ENCODE assay signal across 1 cellular context in genomic region chr20:50355593-50356521, GRCh38.
TF ChIP-seq lines count a peak whose summit lies in the region.

No MANE protein-coding gene starts in this region.

TF ChIP-seq in HepG2, 621 proteins besides CTCF, POLR2A, EP300 and RAD21 (continued from another document):
- TF ChIP-seq BCL3 (CRISPR knock-in tag; IDR thresholded peaks at IDR 0.05), result 0 out of 2 replicates have a peak, but pooled peaks have one; percentile 72
- no peak for TF ChIP-seq ZNF878 (CRISPR knock-in tag; IDR thresholded peaks at IDR 0.05)
- 0 out of 2 replicates have a peak, but pooled peaks have one; percentile 9 for TF ChIP-seq ZNF746 (CRISPR knock-in tag; IDR thresholded peaks at IDR 0.05)
- TF ChIP-seq IKZF5 (CRISPR knock-in tag; IDR thresholded peaks at IDR 0.05), result no peak
- 0 out of 2 replicates have a peak, but pooled peaks have one; percentile 59 for TF ChIP-seq RCOR2 (CRISPR knock-in tag; IDR thresholded peaks at IDR 0.05)
- 0 out of 2 replicates have a peak, but pooled peaks have one; percentile 63 for TF ChIP-seq ZNF547 (CRISPR knock-in tag; IDR thresholded peaks at IDR 0.05)
- TF ChIP-seq ZNF768 (CRISPR knock-in tag; IDR thresholded peaks at IDR 0.05), result peak; percentile 29; the same call in 1 of the 2 replicates
- TF ChIP-seq ZNF703 (CRISPR knock-in tag; IDR thresholded peaks at IDR 0.05; ENCODE audit: borderline replicate concordance), result 0 out of 2 replicates have a peak, but pooled peaks have one; percentile 16
- 0 out of 2 replicates have a peak, but pooled peaks have one; percentile 9 for TF ChIP-seq DZIP1 (CRISPR knock-in tag; IDR thresholded peaks at IDR 0.05)
- peak; percentile 35 for TF ChIP-seq XRCC5 (optimal IDR thresholded peaks at IDR 0.05; ENCODE audit: low read length)
- TF ChIP-seq HOXA9 (CRISPR knock-in tag; IDR thresholded peaks at IDR 0.05; ENCODE audit: borderline replicate concordance), result no peak
- TF ChIP-seq, protein P1, sequence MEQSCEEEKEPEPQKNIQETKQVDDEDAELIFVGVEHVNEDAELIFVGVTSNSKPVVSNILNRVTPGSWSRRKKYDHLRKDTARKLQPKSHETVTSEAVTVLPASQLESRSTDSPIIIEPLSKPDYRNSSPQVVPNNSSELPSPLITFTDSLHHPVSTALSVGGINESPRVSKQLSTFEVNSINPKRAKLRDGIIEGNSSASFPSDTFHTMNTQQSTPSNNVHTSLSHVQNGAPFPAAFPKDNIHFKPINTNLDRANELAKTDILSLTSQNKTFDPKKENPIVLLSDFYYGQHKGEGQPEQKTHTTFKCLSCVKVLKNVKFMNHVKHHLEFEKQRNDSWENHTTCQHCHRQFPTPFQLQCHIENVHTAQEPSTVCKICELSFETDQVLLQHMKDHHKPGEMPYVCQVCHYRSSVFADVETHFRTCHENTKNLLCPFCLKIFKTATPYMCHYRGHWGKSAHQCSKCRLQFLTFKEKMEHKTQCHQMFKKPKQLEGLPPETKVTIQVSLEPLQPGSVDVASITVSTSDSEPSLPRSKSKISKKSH (CRISPR knock-in tag; IDR thresholded peaks at IDR 0.05; ENCODE audit: borderline replicate concordance), result 0 out of 2 replicates have a peak, but pooled peaks have one; percentile 45
- TF ChIP-seq, protein P2, sequence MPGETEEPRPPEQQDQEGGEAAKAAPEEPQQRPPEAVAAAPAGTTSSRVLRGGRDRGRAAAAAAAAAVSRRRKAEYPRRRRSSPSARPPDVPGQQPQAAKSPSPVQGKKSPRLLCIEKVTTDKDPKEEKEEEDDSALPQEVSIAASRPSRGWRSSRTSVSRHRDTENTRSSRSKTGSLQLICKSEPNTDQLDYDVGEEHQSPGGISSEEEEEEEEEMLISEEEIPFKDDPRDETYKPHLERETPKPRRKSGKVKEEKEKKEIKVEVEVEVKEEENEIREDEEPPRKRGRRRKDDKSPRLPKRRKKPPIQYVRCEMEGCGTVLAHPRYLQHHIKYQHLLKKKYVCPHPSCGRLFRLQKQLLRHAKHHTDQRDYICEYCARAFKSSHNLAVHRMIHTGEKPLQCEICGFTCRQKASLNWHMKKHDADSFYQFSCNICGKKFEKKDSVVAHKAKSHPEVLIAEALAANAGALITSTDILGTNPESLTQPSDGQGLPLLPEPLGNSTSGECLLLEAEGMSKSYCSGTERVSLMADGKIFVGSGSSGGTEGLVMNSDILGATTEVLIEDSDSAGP (CRISPR knock-in tag; IDR thresholded peaks at IDR 0.05; ENCODE audit: borderline replicate concordance), result 0 out of 2 replicates have a peak, but pooled peaks have one; percentile 31
- peak; percentile 82 for TF ChIP-seq PTBP1 (IDR thresholded peaks at IDR 0.05; ENCODE audit: low read depth, low read length, poor library complexity, severe bottlenecking)
- TF ChIP-seq KDM1A (CRISPR knock-in tag; IDR thresholded peaks at IDR 0.05), result 0 out of 2 replicates have a peak, but pooled peaks have one; percentile 72
- TF ChIP-seq GABPB1 (CRISPR knock-in tag; IDR thresholded peaks at IDR 0.05), result 0 out of 2 replicates have a peak, but pooled peaks have one; percentile 2
- 0 out of 2 replicates have a peak, but pooled peaks have one; percentile 15 for TF ChIP-seq CBX5 (CRISPR knock-in tag; IDR thresholded peaks at IDR 0.05; ENCODE audit: borderline replicate concordance)
- TF ChIP-seq ZNF839 (CRISPR knock-in tag; IDR thresholded peaks at IDR 0.05; ENCODE audit: borderline replicate concordance), result no peak
- TF ChIP-seq, protein P3, sequence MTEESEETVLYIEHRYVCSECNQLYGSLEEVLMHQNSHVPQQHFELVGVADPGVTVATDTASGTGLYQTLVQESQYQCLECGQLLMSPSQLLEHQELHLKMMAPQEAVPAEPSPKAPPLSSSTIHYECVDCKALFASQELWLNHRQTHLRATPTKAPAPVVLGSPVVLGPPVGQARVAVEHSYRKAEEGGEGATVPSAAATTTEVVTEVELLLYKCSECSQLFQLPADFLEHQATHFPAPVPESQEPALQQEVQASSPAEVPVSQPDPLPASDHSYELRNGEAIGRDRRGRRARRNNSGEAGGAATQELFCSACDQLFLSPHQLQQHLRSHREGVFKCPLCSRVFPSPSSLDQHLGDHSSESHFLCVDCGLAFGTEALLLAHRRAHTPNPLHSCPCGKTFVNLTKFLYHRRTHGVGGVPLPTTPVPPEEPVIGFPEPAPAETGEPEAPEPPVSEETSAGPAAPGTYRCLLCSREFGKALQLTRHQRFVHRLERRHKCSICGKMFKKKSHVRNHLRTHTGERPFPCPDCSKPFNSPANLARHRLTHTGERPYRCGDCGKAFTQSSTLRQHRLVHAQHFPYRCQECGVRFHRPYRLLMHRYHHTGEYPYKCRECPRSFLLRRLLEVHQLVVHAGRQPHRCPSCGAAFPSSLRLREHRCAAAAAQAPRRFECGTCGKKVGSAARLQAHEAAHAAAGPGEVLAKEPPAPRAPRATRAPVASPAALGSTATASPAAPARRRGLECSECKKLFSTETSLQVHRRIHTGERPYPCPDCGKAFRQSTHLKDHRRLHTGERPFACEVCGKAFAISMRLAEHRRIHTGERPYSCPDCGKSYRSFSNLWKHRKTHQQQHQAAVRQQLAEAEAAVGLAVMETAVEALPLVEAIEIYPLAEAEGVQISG (CRISPR knock-in tag; IDR thresholded peaks at IDR 0.05), result 0 out of 2 replicates have a peak, but pooled peaks have one; percentile 12
- 0 out of 2 replicates have a peak, but pooled peaks have one; percentile 39 for TF ChIP-seq ZMYM2 (CRISPR knock-in tag; IDR thresholded peaks at IDR 0.05)
- peak; percentile 97 for TF ChIP-seq ZNF629 (CRISPR knock-in tag; conservative IDR thresholded peaks at IDR 0.05)
- TF ChIP-seq MAZ (IDR thresholded peaks at IDR 0.05; ENCODE audit: borderline replicate concordance, low read depth, low read length), result no peak
- no peak for TF ChIP-seq MAZ (CRISPR knock-in tag; IDR thresholded peaks at IDR 0.05; ENCODE audit: low read depth)
- TF ChIP-seq CEBPB (IDR thresholded peaks at IDR 0.05; ENCODE audit: borderline replicate concordance, low read depth, low read length), result peak; percentile 36; the same call in 1 of the 2 replicates
- peak; percentile 76 for TF ChIP-seq ZKSCAN1 (IDR thresholded peaks at IDR 0.05; ENCODE audit: low read length)
- TF ChIP-seq REL (CRISPR knock-in tag; conservative IDR thresholded peaks at IDR 0.05), result 0 out of 2 replicates have a peak, but pooled peaks have one; percentile 49
- no peak for TF ChIP-seq FOXP1 (IDR thresholded peaks at IDR 0.05)
- no peak for TF ChIP-seq FOXP1 (CRISPR knock-in tag; IDR thresholded peaks at IDR 0.05)
- TF ChIP-seq SETDB1 (CRISPR knock-in tag; IDR thresholded peaks at IDR 0.05; ENCODE audit: borderline replicate concordance), result 0 out of 2 replicates have a peak, but pooled peaks have one; percentile 27
- TF ChIP-seq ZNF468 (CRISPR knock-in tag; IDR thresholded peaks at IDR 0.05), result 0 out of 2 replicates have a peak, but pooled peaks have one; percentile 23
- TF ChIP-seq ZNF44 (CRISPR knock-in tag; IDR thresholded peaks at IDR 0.05), result 0 out of 2 replicates have a peak, but pooled peaks have one; percentile 71
- no peak for TF ChIP-seq ZNF83 (CRISPR knock-in tag; IDR thresholded peaks at IDR 0.05; ENCODE audit: borderline replicate concordance)
- TF ChIP-seq ZSCAN25 (CRISPR knock-in tag; IDR thresholded peaks at IDR 0.05), result peak; percentile 53; the same call in 1 of the 2 replicates
- TF ChIP-seq BRCA1 (CRISPR knock-in tag; IDR thresholded peaks at IDR 0.05), result no peak
- TF ChIP-seq SNAI1 (CRISPR knock-in tag; IDR thresholded peaks at IDR 0.05; ENCODE audit: borderline replicate concordance), result no peak
- peak; percentile 92 for TF ChIP-seq ZMYM3 (CRISPR knock-in tag; IDR thresholded peaks at IDR 0.05)
- TF ChIP-seq CHD4 (IDR thresholded peaks at IDR 0.05; ENCODE audit: borderline replicate concordance, low read length), result 0 out of 2 replicates have a peak, but pooled peaks have one; percentile 8
- no peak for TF ChIP-seq NR3C1 (CRISPR knock-in tag; IDR thresholded peaks at IDR 0.05)
- 0 out of 2 replicates have a peak, but pooled peaks have one; percentile 36 for TF ChIP-seq ZNF430 (CRISPR knock-in tag; IDR thresholded peaks at IDR 0.05)
- peak; percentile 78; the same call in 1 of the 2 replicates for TF ChIP-seq ADNP (CRISPR knock-in tag; IDR thresholded peaks at IDR 0.05)
